19 cellular contexts compared by ENCODE assay signal in the genomic region with DNA sequence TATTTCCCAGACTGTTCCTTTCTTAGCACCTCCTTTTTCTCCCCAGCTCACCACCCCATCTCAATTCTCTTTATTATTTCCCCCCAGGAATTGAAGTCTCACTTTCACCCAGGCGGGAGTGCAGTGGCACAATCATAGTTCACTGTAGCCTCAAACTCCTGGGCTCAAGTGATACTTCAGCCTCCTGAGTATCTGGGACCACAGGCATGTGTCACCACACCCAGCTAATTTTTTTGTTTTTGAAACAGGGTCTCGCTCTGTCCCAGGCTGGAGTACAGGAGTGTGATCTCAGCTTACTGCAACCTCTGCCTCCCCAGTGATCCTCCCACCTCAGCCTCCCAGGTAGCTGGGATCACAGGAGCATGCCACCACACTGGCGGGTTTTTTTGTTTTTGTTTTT. TPM values are rescaled to one million over a fixed set of nuclear protein-coding genes. Genes with fewer than 3 reads are reported as not detected.
"Had no signal": no experiment of that assay in that cellular context is flagged by ENCODE, and none has a peak within 500 bp of the region (broad histone marks: within the 10 kb centered on the region; RNA-seq: fewer than 3 reads in every experiment).

No MANE protein-coding gene starts in this region.

- H3K9me3 Mint-ChIP-seq: activated CD4-positive, alpha-beta T cell treated with anti-CD3 and anti-CD28 coated beads, Interleukin-2, amount 10 ng/mL, durations not matched to agents 7 days and 5 days; activated T-cell treated with anti-CD3 and anti-CD28 coated beads, Interleukin-2, amount 50 U/mL, for 24 hours; neural crest cell had no signal

- H3K36me3 ChIP-seq: ovary, uterus had no signal

- ATAC-seq: body of pancreas, left colon had no signal

- H3K4me3 Mint-ChIP-seq: activated CD4-positive, alpha-beta T cell treated with anti-CD3 and anti-CD28 coated beads, Interleukin-2, amount 10 ng/mL, durations not matched to agents 7 days and 5 days; activated naive CD8-positive, alpha-beta T cell; activated T-cell treated with anti-CD3 and anti-CD28 coated beads, Interleukin-2, amount 50 U/mL, for 24 hours; neural crest cell had no signal

- H3K9me3 ChIP-seq: body of pancreas, ovary, sigmoid colon, stomach, tibial artery, uterus had no signal

- H3K27me3 ChIP-seq: body of pancreas, ovary, sigmoid colon, stomach, tibial artery, uterus had no signal

- H3K27me3 Mint-ChIP-seq: activated CD4-positive, alpha-beta T cell treated with anti-CD3 and anti-CD28 coated beads, Interleukin-2, amount 10 ng/mL, durations not matched to agents 7 days and 5 days; activated naive CD8-positive, alpha-beta T cell; activated T-cell treated with anti-CD3 and anti-CD28 coated beads, Interleukin-2, amount 50 U/mL, for 24 hours had no signal

- H3K4me1 ChIP-seq: body of pancreas, uterus had no signal

- H3K27ac ChIP-seq: body of pancreas, ovary, sigmoid colon, stomach, tibial artery, uterus had no signal

- DNase-seq: activated CD4-positive, alpha-beta T cell treated with anti-CD3 and anti-CD28 coated beads, Interleukin-2, amount 10 ng/mL, durations not matched to agents 7 days and 5 days; activated effector memory CD4-positive, alpha-beta T cell treated with anti-CD3 and anti-CD28 coated beads, Interleukin-2, amount 50 U/mL, for 16 hours; activated T-cell treated with anti-CD3 and anti-CD28 coated beads, Interleukin-2, amount 50 U/mL, for 24 hours; amniotic stem cell; body of pancreas; effector memory CD4-positive, alpha-beta T cell; foreskin melanocyte; head of caudate nucleus; left colon; mammary epithelial cell; ovary; sigmoid colon; stimulated activated CD4-positive, alpha-beta T cell treated with anti-CD3 and anti-CD28 coated beads, Interleukin-2, amount 100 ng/mL, for 24 hours; stomach; tibial artery; uterus had no signal

- H3K27ac Mint-ChIP-seq: activated CD4-positive, alpha-beta T cell treated with anti-CD3 and anti-CD28 coated beads, Interleukin-2, amount 10 ng/mL, durations not matched to agents 7 days and 5 days; activated naive CD8-positive, alpha-beta T cell; activated T-cell treated with anti-CD3 and anti-CD28 coated beads, Interleukin-2, amount 50 U/mL, for 24 hours had no signal

- H3K4me3 ChIP-seq: body of pancreas, ovary, sigmoid colon, stomach, tibial artery, uterus had no signal

RNA-seq across cellular contexts. Expression of gene AQP6, which starts 41.6 kb away (rescaled TPM):
- total RNA-seq: activated CD4-positive, alpha-beta T cell treated with anti-CD3 and anti-CD28 coated beads, Interleukin-2, amount 10 ng/mL, durations not matched to agents 7 days and 5 days; body of pancreas; left colon had no signal

RNA-seq across cellular contexts. Expression of gene AQP5, which starts 52.7 kb away (rescaled TPM):
- total RNA-seq: activated CD4-positive, alpha-beta T cell treated with anti-CD3 and anti-CD28 coated beads, Interleukin-2, amount 10 ng/mL, durations not matched to agents 7 days and 5 days; fibroblast of lung; left colon; sigmoid colon had no signal
